22 cellular contexts compared by ENCODE assay signal in genomic region chr22:19722915-19723164, GRCh38. TPM values are rescaled to one million over a fixed set of nuclear protein-coding genes. Genes with fewer than 3 reads are reported as not detected.
DNase-seq lines count a peak whose midpoint lies in the region; ATAC-seq and TF ChIP-seq lines count a peak whose summit lies in the region.
"Had no signal": no experiment of that assay in that cellular context is flagged by ENCODE, and none has a peak within 500 bp of the region (broad histone marks: within the 10 kb centered on the region; RNA-seq: fewer than 3 reads in every experiment).

No MANE protein-coding gene starts in this region.

- no peaks in the 10 kb centered on the region for H3K9me3 ChIP-seq in BLaER1
- H3K9me3 ChIP-seq: colonic mucosa, suprapubic skin had no signal

- no peak overlapping the region for H3K27ac Mint-ChIP-seq in glutamatergic neuron (ENCODE audit: unreplicated experiment)
- no peak overlapping the region for H3K27ac Mint-ChIP-seq in mesothelial cell of epicardium
- H3K27ac Mint-ChIP-seq in activated CD8-positive, alpha-beta T cell treated with anti-CD3 and anti-CD28 coated beads for 36 hours: no peak overlapping the region
- H3K27ac Mint-ChIP-seq: effector memory CD8-positive, alpha-beta T cell; stimulated activated naive B cell treated with anti-CD40 and anti-IgM and Interleukin-4, amounts not matched to agents 10 μg/mL and 1 μg/mL and 100 μg/mL, for 72 hours; T-cell had no signal

- intact Hi-C loops in activated CD8-positive, alpha-beta T cell treated with anti-CD3 and anti-CD28 coated beads for 36 hours (cut with micrococcal nuclease): no loop called here

- H3K4me1 ChIP-seq in BLaER1: peaks cover 42% of the 10 kb centered on the region

- H3K4me1 Mint-ChIP-seq in glutamatergic neuron (ENCODE audit: low read depth, unreplicated experiment): peaks cover 7% of the 10 kb centered on the region
- peaks cover 16% of the 10 kb centered on the region for H3K4me1 Mint-ChIP-seq in mesothelial cell of epicardium
- peaks cover 11% of the 10 kb centered on the region for H3K4me1 Mint-ChIP-seq in activated CD8-positive, alpha-beta T cell treated with anti-CD3 and anti-CD28 coated beads for 36 hours (ENCODE audit: low read depth)

- POLR2A ChIA-PET in activated CD8-positive, alpha-beta T cell treated with anti-CD3 and anti-CD28 coated beads for 36 hours (lab: Charles Lee): no interaction called here

- H3K27me3 Mint-ChIP-seq in glutamatergic neuron (ENCODE audit: unreplicated experiment) (peaks cover 56% of the 10 kb centered on the region), mesothelial cell of epicardium (ENCODE audit: low read depth) (peaks cover 80% of the 10 kb centered on the region)
- peaks cover 31% of the 10 kb centered on the region for H3K27me3 Mint-ChIP-seq in activated CD8-positive, alpha-beta T cell treated with anti-CD3 and anti-CD28 coated beads for 36 hours

- H3K36me3 ChIP-seq in BLaER1 (peaks cover 42% of the 10 kb centered on the region), H7 (replicated peaks; ENCODE audit: control insufficient read depth, insufficient read depth, low read length) (no peaks in the 10 kb centered on the region)
- H3K36me3 ChIP-seq: colonic mucosa had no signal

- peak overlapping the region; percentile 38 for H3K4me3 Mint-ChIP-seq in glutamatergic neuron (ENCODE audit: unreplicated experiment)
- H3K4me3 Mint-ChIP-seq in mesothelial cell of epicardium: peak overlapping the region; percentile 50
- H3K4me3 Mint-ChIP-seq in activated CD8-positive, alpha-beta T cell treated with anti-CD3 and anti-CD28 coated beads for 36 hours: no peak overlapping the region

- H3K4me2 ChIP-seq in BLaER1: peak overlapping the region; percentile 70

- TF ChIP-seq CTCF in glutamatergic neuron (IDR thresholded peaks at IDR 0.05; ENCODE audit: partially characterized antibody, unreplicated experiment) (no peak), mesothelial cell of epicardium (IDR thresholded peaks at IDR 0.05; ENCODE audit: unreplicated experiment) (no peak)
- no peak for TF ChIP-seq CTCF in activated CD8-positive, alpha-beta T cell treated with anti-CD3 and anti-CD28 coated beads for 36 hours (IDR thresholded peaks at IDR 0.05)

- H3K27me3 ChIP-seq in BLaER1: peaks cover 62% of the 10 kb centered on the region
- H3K27me3 ChIP-seq in H7 (ENCODE audit: control insufficient read depth, insufficient read depth, low read length): peaks cover 79% of the 10 kb centered on the region
- H3K27me3 ChIP-seq: brain microvascular endothelial cell had no signal

- H3K9me3 Mint-ChIP-seq in glutamatergic neuron (ENCODE audit: unreplicated experiment) (peaks cover 26% of the 10 kb centered on the region), mesothelial cell of epicardium (no peaks in the 10 kb centered on the region)
- no peaks in the 10 kb centered on the region for H3K9me3 Mint-ChIP-seq in activated CD8-positive, alpha-beta T cell treated with anti-CD3 and anti-CD28 coated beads for 36 hours
- H3K9me3 Mint-ChIP-seq: effector memory CD8-positive, alpha-beta T cell; stimulated activated naive B cell treated with anti-CD40 and anti-IgM and Interleukin-4, amounts not matched to agents 10 μg/mL and 1 μg/mL and 100 μg/mL, for 72 hours; T-cell had no signal

- no peak overlapping the region for H3K27ac ChIP-seq in BLaER1
- H3K27ac ChIP-seq: brain microvascular endothelial cell, colonic mucosa, suprapubic skin had no signal

- H3K36me3 Mint-ChIP-seq in glutamatergic neuron (ENCODE audit: unreplicated experiment) (peaks cover 8% of the 10 kb centered on the region), mesothelial cell of epicardium (peaks cover 17% of the 10 kb centered on the region)
- no peaks in the 10 kb centered on the region for H3K36me3 Mint-ChIP-seq in activated CD8-positive, alpha-beta T cell treated with anti-CD3 and anti-CD28 coated beads for 36 hours (ENCODE audit: low read depth)
- H3K36me3 Mint-ChIP-seq: T-cell had no signal

- ATAC-seq in activated CD8-positive, alpha-beta T cell treated with anti-CD3 and anti-CD28 coated beads for 36 hours: no peak
- ATAC-seq in GM21576 (IDR thresholded peaks at IDR 0.05; ENCODE audit: unreplicated experiment): no peak

- H3K9ac ChIP-seq in BLaER1: no peak overlapping the region

- H3K4me3 ChIP-seq in BLaER1 (peak overlapping the region; percentile 38; the same call in 1 of the 2 replicates), H7 (ENCODE audit: insufficient read depth, low read depth, low read length) (peak overlapping the region; percentile 31; the same call in 1 of the 2 replicates)

- peaks cover 65% of the 10 kb centered on the region for H4K20me1 ChIP-seq in BLaER1

- DNase-seq in H7 (peak; percentile 81), glutamatergic neuron (no peak), mesothelial cell of epicardium (ENCODE audit: low spot score in 2 of 2, unreplicated experiment in 2 of 2) (no peak)
- no peak for DNase-seq in activated T-cell treated with anti-CD3 and anti-CD28 coated beads, Interleukin-2, amount 50 U/mL, for 48 hours
- DNase-seq in activated CD8-positive, alpha-beta T cell treated with anti-CD3 and anti-CD28 coated beads for 36 hours: no peak
- DNase-seq: activated CD4-positive, alpha-beta T cell treated with anti-CD3 and anti-CD28 coated beads for 1 hour; activated naive CD4-positive, alpha-beta T cell; effector memory CD8-positive, alpha-beta T cell; foreskin melanocyte; hypothalamus; Kasumi-1; kidney; mammary epithelial cell; NCI-H524; stimulated activated naive B cell treated with anti-CD40 and anti-IgM and Interleukin-4, amounts not matched to agents 10 μg/mL and 1 μg/mL and 100 μg/mL, for 72 hours; T-cell had no signal

- CTCF ChIA-PET in activated CD8-positive, alpha-beta T cell treated with anti-CD3 and anti-CD28 coated beads for 36 hours (lab: Charles Lee): interaction anchor here (1.0 to 1.6 kb wide), 4 partner anchors 41 to 218 kb away, joined by 3 to 14 read pairs (median 4); partner anchors contain the start of genes COMT and TXNRD2

RNA-seq across cellular contexts. Expression of gene GP1BB, which starts 0.5 kb away (rescaled TPM):
- total RNA-seq in H7 (2014; rRNA removed; shearing (Covaris generic)): 3.7 and 7.3 TPM in 2 replicates
- total RNA-seq in glutamatergic neuron (ENCODE audit: unreplicated experiment) (8.3 TPM), mesothelial cell of epicardium (1.4 to 5.7 TPM (median 4.4 TPM) in 3 replicates)
- not detected for total RNA-seq in activated CD8-positive, alpha-beta T cell treated with anti-CD3 and anti-CD28 coated beads for 36 hours

RNA-seq across cellular contexts. Expression of gene SEPTIN5, which starts 8.5 kb away (rescaled TPM):
- total RNA-seq in H7 (2014; rRNA removed; shearing (Covaris generic)): 28.4 and 36.0 TPM in 2 replicates
- total RNA-seq in glutamatergic neuron (ENCODE audit: unreplicated experiment) (96.0 TPM), mesothelial cell of epicardium (32.2 to 42.1 TPM (median 36.2 TPM) in 3 replicates)
- 1 to 10 TPM; 1.3 to 1.5 TPM for total RNA-seq in activated CD8-positive, alpha-beta T cell treated with anti-CD3 and anti-CD28 coated beads for 36 hours

RNA-seq across cellular contexts. Expression of gene TBX1, which starts 37.7 kb away (rescaled TPM):
- total RNA-seq in H7 (2014; rRNA removed; shearing (Covaris generic)): 6.2 and 6.7 TPM in 2 replicates
- 2.4 TPM for total RNA-seq in glutamatergic neuron (ENCODE audit: unreplicated experiment)
- 0.34 to 0.45 TPM in 2 of 3 replicates, not detected in the other for total RNA-seq in mesothelial cell of epicardium
- total RNA-seq in activated CD8-positive, alpha-beta T cell treated with anti-CD3 and anti-CD28 coated beads for 36 hours: not detected
- total RNA-seq: osteoblast had no signal

Comparison
In these comparisons a context has a peak if more than half of its experiments do, and no peak if none do; other contexts are left out.
1. RNA of gene SEPTIN5, which starts 8.5 kb away (total RNA-seq): 96.0 TPM in glutamatergic neuron (single experiment), 32.2 to 42.1 TPM in mesothelial cell of epicardium and 28.4 to 36.0 TPM in H7; 1.3 to 1.5 TPM in activated CD8-positive, alpha-beta T cell treated with anti-CD3 and anti-CD28 coated beads for 36 hours; every median in the first group is over 10 times any median in the second.